ENCODE assay signal across 1 cellular context in the genomic region with DNA sequence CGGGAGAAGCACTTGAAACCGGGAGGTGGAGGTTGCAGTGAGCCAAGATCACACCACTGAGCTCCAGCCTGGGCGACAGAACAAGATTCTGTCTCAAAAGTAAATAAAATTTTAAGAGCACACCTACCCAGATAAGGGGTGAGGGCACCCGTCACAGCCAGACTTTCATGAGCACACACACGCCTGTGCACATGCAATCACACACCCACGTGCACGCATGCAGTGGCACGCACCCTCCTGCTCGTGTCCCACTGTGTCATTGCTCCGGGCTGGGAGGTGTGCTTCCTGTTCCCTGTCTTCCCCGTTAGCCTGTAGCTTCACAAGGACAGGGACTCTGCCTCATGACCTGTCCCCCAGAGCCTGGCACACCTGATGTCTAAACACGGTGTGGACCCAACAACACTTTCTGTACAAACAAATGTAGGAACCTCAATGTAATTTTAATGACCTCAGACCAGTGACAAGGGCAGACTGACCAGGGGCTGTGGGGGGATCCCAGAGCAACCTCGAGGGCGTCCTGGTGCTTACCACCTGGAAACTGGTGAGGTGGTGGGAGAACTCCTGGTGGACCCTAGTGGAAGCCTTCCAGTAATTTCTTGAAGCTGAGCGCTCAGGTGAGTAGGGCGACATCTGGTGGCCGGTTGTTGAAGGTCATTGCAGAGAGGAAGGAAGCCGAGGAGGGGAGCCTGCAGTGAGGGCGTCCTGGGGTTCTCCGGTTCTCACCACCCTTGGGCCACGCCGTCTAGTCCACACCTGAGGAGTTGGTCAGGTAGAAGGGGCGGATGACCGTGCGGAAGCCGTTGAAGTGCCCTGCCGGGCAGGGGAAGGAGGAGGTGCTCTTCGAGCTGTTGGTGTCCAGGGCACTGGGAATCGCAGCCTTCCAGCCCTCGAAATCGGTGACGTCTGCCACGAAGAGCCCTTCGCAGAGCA.
TF ChIP-seq lines count a peak whose summit lies in the region.

No MANE protein-coding gene starts in this region.

TF ChIP-seq in HepG2, 621 proteins besides CTCF, POLR2A, EP300 and RAD21 (continues in another document):
- TF ChIP-seq ADNP (CRISPR knock-in tag; IDR thresholded peaks at IDR 0.05): no peak
- TF ChIP-seq PRMT3 (CRISPR knock-in tag; IDR thresholded peaks at IDR 0.05; ENCODE audit: borderline replicate concordance, low read depth): 0 out of 2 replicates have a peak, but pooled peaks have one; percentile 14
- TF ChIP-seq ZNF124 (CRISPR knock-in tag; IDR thresholded peaks at IDR 0.05): peak; percentile 52; the same call in 1 of the 2 replicates
- TF ChIP-seq ATF7 (IDR thresholded peaks at IDR 0.05): no peak
- TF ChIP-seq ATF7 (CRISPR knock-in tag; IDR thresholded peaks at IDR 0.05): no peak
- no peak for TF ChIP-seq PHF20 (CRISPR knock-in tag; IDR thresholded peaks at IDR 0.05)
- TF ChIP-seq MBD4 (IDR thresholded peaks at IDR 0.05; ENCODE audit: borderline replicate concordance, low read length): no peak
- TF ChIP-seq KMT2A (CRISPR knock-in tag; IDR thresholded peaks at IDR 0.05): peak; percentile 48; the same call in 1 of the 2 replicates
- TF ChIP-seq, protein P1, sequence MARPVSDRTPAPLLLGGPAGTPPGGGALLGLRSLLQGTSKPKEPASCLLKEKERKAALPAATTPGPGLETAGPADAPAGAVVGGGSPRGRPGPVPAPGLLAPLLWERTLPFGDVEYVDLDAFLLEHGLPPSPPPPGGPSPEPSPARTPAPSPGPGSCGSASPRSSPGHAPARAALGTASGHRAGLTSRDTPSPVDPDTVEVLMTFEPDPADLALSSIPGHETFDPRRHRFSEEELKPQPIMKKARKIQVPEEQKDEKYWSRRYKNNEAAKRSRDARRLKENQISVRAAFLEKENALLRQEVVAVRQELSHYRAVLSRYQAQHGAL (CRISPR knock-in tag; IDR thresholded peaks at IDR 0.05; ENCODE audit: not compliant biosample characterization): no peak
- TF ChIP-seq, protein P2, sequence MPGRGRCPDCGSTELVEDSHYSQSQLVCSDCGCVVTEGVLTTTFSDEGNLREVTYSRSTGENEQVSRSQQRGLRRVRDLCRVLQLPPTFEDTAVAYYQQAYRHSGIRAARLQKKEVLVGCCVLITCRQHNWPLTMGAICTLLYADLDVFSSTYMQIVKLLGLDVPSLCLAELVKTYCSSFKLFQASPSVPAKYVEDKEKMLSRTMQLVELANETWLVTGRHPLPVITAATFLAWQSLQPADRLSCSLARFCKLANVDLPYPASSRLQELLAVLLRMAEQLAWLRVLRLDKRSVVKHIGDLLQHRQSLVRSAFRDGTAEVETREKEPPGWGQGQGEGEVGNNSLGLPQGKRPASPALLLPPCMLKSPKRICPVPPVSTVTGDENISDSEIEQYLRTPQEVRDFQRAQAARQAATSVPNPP (CRISPR knock-in tag; IDR thresholded peaks at IDR 0.05): no peak
- no peak for TF ChIP-seq ZNF138 (CRISPR knock-in tag; IDR thresholded peaks at IDR 0.05; ENCODE audit: low read depth)
- no peak; the same call in 1 of the 2 replicates for TF ChIP-seq GATAD1 (CRISPR knock-in tag; IDR thresholded peaks at IDR 0.05)
- TF ChIP-seq, protein P3, sequence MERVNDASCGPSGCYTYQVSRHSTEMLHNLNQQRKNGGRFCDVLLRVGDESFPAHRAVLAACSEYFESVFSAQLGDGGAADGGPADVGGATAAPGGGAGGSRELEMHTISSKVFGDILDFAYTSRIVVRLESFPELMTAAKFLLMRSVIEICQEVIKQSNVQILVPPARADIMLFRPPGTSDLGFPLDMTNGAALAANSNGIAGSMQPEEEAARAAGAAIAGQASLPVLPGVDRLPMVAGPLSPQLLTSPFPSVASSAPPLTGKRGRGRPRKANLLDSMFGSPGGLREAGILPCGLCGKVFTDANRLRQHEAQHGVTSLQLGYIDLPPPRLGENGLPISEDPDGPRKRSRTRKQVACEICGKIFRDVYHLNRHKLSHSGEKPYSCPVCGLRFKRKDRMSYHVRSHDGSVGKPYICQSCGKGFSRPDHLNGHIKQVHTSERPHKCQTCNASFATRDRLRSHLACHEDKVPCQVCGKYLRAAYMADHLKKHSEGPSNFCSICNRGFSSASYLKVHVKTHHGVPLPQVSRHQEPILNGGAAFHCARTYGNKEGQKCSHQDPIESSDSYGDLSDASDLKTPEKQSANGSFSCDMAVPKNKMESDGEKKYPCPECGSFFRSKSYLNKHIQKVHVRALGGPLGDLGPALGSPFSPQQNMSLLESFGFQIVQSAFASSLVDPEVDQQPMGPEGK (CRISPR knock-in tag; IDR thresholded peaks at IDR 0.05): no peak
- TF ChIP-seq ZNF501 (CRISPR knock-in tag; IDR thresholded peaks at IDR 0.05): peak; percentile 70; the same call in 1 of the 2 replicates
- TF ChIP-seq, protein P4, sequence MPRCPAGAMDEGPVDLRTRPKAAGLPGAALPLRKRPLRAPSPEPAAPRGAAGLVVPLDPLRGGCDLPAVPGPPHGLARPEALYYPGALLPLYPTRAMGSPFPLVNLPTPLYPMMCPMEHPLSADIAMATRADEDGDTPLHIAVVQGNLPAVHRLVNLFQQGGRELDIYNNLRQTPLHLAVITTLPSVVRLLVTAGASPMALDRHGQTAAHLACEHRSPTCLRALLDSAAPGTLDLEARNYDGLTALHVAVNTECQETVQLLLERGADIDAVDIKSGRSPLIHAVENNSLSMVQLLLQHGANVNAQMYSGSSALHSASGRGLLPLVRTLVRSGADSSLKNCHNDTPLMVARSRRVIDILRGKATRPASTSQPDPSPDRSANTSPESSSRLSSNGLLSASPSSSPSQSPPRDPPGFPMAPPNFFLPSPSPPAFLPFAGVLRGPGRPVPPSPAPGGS (CRISPR knock-in tag; IDR thresholded peaks at IDR 0.05): no peak
- TF ChIP-seq TSC22D2 (CRISPR knock-in tag; IDR thresholded peaks at IDR 0.05; ENCODE audit: borderline replicate concordance): 0 out of 2 replicates have a peak, but pooled peaks have one; percentile 58
- peak; percentile 83; the same call in 1 of the 2 replicates for TF ChIP-seq CBX5 (CRISPR knock-in tag; IDR thresholded peaks at IDR 0.05; ENCODE audit: borderline replicate concordance)
- no peak for TF ChIP-seq ZNF180 (CRISPR knock-in tag; IDR thresholded peaks at IDR 0.05; ENCODE audit: borderline replicate concordance, low read depth)
- TF ChIP-seq, protein P5, sequence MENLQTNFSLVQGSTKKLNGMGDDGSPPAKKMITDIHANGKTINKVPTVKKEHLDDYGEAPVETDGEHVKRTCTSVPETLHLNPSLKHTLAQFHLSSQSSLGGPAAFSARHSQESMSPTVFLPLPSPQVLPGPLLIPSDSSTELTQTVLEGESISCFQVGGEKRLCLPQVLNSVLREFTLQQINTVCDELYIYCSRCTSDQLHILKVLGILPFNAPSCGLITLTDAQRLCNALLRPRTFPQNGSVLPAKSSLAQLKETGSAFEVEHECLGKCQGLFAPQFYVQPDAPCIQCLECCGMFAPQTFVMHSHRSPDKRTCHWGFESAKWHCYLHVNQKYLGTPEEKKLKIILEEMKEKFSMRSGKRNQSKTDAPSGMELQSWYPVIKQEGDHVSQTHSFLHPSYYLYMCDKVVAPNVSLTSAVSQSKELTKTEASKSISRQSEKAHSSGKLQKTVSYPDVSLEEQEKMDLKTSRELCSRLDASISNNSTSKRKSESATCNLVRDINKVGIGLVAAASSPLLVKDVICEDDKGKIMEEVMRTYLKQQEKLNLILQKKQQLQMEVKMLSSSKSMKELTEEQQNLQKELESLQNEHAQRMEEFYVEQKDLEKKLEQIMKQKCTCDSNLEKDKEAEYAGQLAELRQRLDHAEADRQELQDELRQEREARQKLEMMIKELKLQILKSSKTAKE (CRISPR knock-in tag; IDR thresholded peaks at IDR 0.05; ENCODE audit: borderline replicate concordance): no peak
- no peak for TF ChIP-seq ZNF282 (IDR thresholded peaks at IDR 0.05; ENCODE audit: partially characterized antibody)
- peak; percentile 41 for TF ChIP-seq SRSF1 (optimal IDR thresholded peaks at IDR 0.05; ENCODE audit: low read depth, low read length)
- no peak for TF ChIP-seq ZNF550 (CRISPR knock-in tag; IDR thresholded peaks at IDR 0.05; ENCODE audit: borderline replicate concordance)
- TF ChIP-seq, protein P6, sequence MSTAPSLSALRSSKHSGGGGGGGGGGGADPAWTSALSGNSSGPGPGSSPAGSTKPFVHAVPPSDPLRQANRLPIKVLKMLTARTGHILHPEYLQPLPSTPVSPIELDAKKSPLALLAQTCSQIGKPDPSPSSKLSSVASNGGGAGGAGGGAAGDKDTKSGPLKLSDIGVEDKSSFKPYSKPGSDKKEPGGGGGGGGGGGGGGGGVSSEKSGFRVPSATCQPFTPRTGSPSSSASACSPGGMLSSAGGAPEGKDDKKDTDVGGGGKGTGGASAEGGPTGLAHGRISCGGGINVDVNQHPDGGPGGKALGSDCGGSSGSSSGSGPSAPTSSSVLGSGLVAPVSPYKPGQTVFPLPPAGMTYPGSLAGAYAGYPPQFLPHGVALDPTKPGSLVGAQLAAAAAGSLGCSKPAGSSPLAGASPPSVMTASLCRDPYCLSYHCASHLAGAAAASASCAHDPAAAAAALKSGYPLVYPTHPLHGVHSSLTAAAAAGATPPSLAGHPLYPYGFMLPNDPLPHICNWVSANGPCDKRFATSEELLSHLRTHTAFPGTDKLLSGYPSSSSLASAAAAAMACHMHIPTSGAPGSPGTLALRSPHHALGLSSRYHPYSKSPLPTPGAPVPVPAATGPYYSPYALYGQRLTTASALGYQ (CRISPR knock-in tag; IDR thresholded peaks at IDR 0.05): no peak
- TF ChIP-seq, protein P7, sequence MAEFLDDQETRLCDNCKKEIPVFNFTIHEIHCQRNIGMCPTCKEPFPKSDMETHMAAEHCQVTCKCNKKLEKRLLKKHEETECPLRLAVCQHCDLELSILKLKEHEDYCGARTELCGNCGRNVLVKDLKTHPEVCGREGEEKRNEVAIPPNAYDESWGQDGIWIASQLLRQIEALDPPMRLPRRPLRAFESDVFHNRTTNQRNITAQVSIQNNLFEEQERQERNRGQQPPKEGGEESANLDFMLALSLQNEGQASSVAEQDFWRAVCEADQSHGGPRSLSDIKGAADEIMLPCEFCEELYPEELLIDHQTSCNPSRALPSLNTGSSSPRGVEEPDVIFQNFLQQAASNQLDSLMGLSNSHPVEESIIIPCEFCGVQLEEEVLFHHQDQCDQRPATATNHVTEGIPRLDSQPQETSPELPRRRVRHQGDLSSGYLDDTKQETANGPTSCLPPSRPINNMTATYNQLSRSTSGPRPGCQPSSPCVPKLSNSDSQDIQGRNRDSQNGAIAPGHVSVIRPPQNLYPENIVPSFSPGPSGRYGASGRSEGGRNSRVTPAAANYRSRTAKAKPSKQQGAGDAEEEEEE (CRISPR knock-in tag; IDR thresholded peaks at IDR 0.05; ENCODE audit: borderline replicate concordance): 0 out of 2 replicates have a peak, but pooled peaks have one; percentile 41
- TF ChIP-seq, protein P8, sequence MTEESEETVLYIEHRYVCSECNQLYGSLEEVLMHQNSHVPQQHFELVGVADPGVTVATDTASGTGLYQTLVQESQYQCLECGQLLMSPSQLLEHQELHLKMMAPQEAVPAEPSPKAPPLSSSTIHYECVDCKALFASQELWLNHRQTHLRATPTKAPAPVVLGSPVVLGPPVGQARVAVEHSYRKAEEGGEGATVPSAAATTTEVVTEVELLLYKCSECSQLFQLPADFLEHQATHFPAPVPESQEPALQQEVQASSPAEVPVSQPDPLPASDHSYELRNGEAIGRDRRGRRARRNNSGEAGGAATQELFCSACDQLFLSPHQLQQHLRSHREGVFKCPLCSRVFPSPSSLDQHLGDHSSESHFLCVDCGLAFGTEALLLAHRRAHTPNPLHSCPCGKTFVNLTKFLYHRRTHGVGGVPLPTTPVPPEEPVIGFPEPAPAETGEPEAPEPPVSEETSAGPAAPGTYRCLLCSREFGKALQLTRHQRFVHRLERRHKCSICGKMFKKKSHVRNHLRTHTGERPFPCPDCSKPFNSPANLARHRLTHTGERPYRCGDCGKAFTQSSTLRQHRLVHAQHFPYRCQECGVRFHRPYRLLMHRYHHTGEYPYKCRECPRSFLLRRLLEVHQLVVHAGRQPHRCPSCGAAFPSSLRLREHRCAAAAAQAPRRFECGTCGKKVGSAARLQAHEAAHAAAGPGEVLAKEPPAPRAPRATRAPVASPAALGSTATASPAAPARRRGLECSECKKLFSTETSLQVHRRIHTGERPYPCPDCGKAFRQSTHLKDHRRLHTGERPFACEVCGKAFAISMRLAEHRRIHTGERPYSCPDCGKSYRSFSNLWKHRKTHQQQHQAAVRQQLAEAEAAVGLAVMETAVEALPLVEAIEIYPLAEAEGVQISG (CRISPR knock-in tag; IDR thresholded peaks at IDR 0.05): peak; percentile 56
- 0 out of 2 replicates have a peak, but pooled peaks have one; percentile 22 for TF ChIP-seq EEA1 (CRISPR knock-in tag; IDR thresholded peaks at IDR 0.05; ENCODE audit: borderline replicate concordance)
- TF ChIP-seq HIVEP1 (CRISPR knock-in tag; IDR thresholded peaks at IDR 0.05): peak; percentile 56; the same call in 1 of the 2 replicates
- TF ChIP-seq, protein P9, sequence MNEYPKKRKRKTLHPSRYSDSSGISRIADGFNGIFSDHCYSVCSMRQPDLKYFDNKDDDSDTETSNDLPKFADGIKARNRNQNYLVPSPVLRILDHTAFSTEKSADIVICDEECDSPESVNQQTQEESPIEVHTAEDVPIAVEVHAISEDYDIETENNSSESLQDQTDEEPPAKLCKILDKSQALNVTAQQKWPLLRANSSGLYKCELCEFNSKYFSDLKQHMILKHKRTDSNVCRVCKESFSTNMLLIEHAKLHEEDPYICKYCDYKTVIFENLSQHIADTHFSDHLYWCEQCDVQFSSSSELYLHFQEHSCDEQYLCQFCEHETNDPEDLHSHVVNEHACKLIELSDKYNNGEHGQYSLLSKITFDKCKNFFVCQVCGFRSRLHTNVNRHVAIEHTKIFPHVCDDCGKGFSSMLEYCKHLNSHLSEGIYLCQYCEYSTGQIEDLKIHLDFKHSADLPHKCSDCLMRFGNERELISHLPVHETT (CRISPR knock-in tag; conservative IDR thresholded peaks at IDR 0.05): peak; percentile 63; the same call in 1 of the 2 replicates
- TF ChIP-seq, protein P10, sequence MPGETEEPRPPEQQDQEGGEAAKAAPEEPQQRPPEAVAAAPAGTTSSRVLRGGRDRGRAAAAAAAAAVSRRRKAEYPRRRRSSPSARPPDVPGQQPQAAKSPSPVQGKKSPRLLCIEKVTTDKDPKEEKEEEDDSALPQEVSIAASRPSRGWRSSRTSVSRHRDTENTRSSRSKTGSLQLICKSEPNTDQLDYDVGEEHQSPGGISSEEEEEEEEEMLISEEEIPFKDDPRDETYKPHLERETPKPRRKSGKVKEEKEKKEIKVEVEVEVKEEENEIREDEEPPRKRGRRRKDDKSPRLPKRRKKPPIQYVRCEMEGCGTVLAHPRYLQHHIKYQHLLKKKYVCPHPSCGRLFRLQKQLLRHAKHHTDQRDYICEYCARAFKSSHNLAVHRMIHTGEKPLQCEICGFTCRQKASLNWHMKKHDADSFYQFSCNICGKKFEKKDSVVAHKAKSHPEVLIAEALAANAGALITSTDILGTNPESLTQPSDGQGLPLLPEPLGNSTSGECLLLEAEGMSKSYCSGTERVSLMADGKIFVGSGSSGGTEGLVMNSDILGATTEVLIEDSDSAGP (CRISPR knock-in tag; IDR thresholded peaks at IDR 0.05; ENCODE audit: borderline replicate concordance): peak; percentile 49; the same call in 1 of the 2 replicates
- TF ChIP-seq ARNT2 (CRISPR knock-in tag; IDR thresholded peaks at IDR 0.05; ENCODE audit: low read depth): no peak
- peak; percentile 26; the same call in 1 of the 2 replicates for TF ChIP-seq ZBTB38 (CRISPR knock-in tag; IDR thresholded peaks at IDR 0.05)
- peak; percentile 60; the same call in 1 of the 2 replicates for TF ChIP-seq ESRRA (CRISPR knock-in tag; IDR thresholded peaks at IDR 0.05; ENCODE audit: low read depth)
- TF ChIP-seq MED1 (CRISPR knock-in tag; IDR thresholded peaks at IDR 0.05): no peak
- no peak for TF ChIP-seq SNAI1 (CRISPR knock-in tag; IDR thresholded peaks at IDR 0.05; ENCODE audit: borderline replicate concordance)
- no peak for TF ChIP-seq SIN3B (IDR thresholded peaks at IDR 0.05; ENCODE audit: low read length)
- 0 out of 2 replicates have a peak, but pooled peaks have one; percentile 48 for TF ChIP-seq ZSCAN9 (CRISPR knock-in tag; IDR thresholded peaks at IDR 0.05; ENCODE audit: borderline replicate concordance)
- TF ChIP-seq SMC3 (IDR thresholded peaks at IDR 0.05; ENCODE audit: low read length): peak; percentile 94
- TF ChIP-seq ATF1 (CRISPR knock-in tag; IDR thresholded peaks at IDR 0.05): no peak
- TF ChIP-seq KLF12 (CRISPR knock-in tag; IDR thresholded peaks at IDR 0.05; ENCODE audit: borderline replicate concordance): no peak
